In the genomic region with DNA sequence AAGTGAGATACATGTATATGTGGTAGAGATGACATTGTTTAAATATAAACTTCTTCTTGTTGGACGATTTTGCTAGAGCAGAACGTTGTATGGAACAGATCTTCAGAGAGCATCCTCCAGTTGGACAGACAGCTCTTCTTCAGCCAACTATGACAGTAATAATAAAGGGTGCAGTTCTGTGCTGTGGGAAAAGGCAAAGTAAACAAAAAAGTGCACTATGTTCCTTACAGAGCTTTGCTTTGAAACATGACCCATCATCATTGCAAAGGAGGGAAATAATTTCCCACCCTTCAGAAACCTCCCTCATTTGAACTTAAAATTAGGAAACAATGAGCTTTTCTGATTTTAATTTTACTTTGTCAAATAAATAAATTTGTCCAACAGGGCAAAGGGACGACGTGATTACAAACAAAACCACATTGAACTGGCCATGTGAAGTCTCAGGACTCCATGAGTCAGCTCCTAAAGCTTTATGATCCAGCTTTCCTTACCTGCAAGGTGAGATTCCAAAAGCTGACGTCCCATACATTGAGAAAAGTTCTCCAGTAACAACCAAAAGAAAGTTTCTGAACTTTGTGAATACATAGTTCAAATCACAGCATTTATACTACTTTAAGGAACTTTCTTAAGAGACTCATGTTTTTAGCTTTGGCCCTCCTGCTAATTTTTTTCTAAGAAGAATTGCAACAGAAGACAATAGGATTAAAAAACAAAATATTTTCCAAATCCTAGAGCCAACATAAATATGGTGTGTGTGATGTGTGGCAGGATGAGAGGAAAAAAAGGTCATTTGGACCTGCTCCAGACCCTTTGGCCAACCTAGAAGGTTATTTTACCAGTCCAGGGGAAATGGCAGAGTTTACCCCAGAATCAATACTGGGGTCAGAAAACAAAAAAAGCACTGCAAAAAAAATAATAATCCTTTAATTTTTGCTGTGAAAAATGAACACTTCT, we compare ENCODE assay signal across 12 cellular contexts.
DNase-seq lines count a peak whose midpoint lies in the region; ATAC-seq and TF ChIP-seq lines count a peak whose summit lies in the region.
"Had no signal": no experiment of that assay in that cellular context is flagged by ENCODE, and none has a peak within 500 bp of the region (broad histone marks: within the 10 kb centered on the region; RNA-seq: fewer than 3 reads in every experiment).

No MANE protein-coding gene starts in this region.

- peak in 1 of 2 experiments; percentile 12 for DNase-seq in SJSA1 (ENCODE audit: low read depth in 1 of 2, low spot score in 2 of 2)
- DNase-seq in esophagus squamous epithelium (lab: John Stamatoyannopoulos, UW): no peak
- peak; percentile 24 for DNase-seq in myocyte (ENCODE audit: low read depth)
- no peak for DNase-seq in omental fat pad (ENCODE audit: low spot score)
- DNase-seq in posterior vena cava (ENCODE audit: low spot score): no peak
- DNase-seq in globus pallidus (ENCODE audit: low spot score): no peak
- DNase-seq: activated effector memory CD4-positive, alpha-beta T cell treated with anti-CD3 and anti-CD28 coated beads, Interleukin-2, amount 50 U/mL, for 16 hours; NCI-H2029; RPMI8226; stimulated activated naive CD8-positive, alpha-beta T cell treated with anti-CD3 and anti-CD28 coated beads, Interleukin-15, Interleukin-2, amounts not matched to agents 100 U/mL and 50 U/mL, for 24 hours had no signal

- H3K4me1 ChIP-seq in ACC112 (ENCODE audit: control insufficient read depth, insufficient read depth, low read length, unreplicated experiment): peaks cover 30% of the 10 kb centered on the region
- H3K4me1 ChIP-seq in SJSA1 (replicated peaks): peaks cover 25% of the 10 kb centered on the region
- H3K4me1 ChIP-seq in esophagus squamous epithelium: peaks cover 14 to 54% (median 29%) of the 10 kb centered on the region in 3 donors

- no peaks in the 10 kb centered on the region for H3K36me3 ChIP-seq in ACC112 (ENCODE audit: insufficient read depth, low read length)
- H3K36me3 ChIP-seq in SJSA1: no peaks in the 10 kb centered on the region
- no peaks in the 10 kb centered on the region for H3K36me3 ChIP-seq in esophagus squamous epithelium

- H3K9me3 ChIP-seq in SJSA1 (replicated peaks) (no peaks in the 10 kb centered on the region), esophagus squamous epithelium (no peaks in the 10 kb centered on the region)

- no peak for TF ChIP-seq CTCF in esophagus squamous epithelium (IDR thresholded peaks at IDR 0.05)
- no peak for TF ChIP-seq CTCF in omental fat pad (IDR thresholded peaks at IDR 0.05)

- WGBS in esophagus squamous epithelium, 2 donors: 22 to 33% methylated on average over 5 of the region's 5 CpGs

- H3K27ac ChIP-seq in ACC112 (ENCODE audit: low read depth, low read length) (peak overlapping the region; percentile 97), SJSA1 (peak overlapping the region; percentile 64), esophagus squamous epithelium (peak overlapping the region; percentile 23 to 73 (median 64))

- no peaks in the 10 kb centered on the region for H3K79me2 ChIP-seq in ACC112 (ENCODE audit: control insufficient read depth, insufficient read depth, low read length, unreplicated experiment)

- ATAC-seq in HG03108 (IDR thresholded peaks at IDR 0.05; ENCODE audit: unreplicated experiment): no peak
- no peak for ATAC-seq in omental fat pad (ENCODE audit: low FRiP score)
- ATAC-seq: stimulated activated naive CD8-positive, alpha-beta T cell treated with anti-CD3 and anti-CD28 coated beads, Interleukin-15, Interleukin-2, amounts not matched to agents 100 U/mL and 50 U/mL, for 24 hours had no signal

- no peak for TF ChIP-seq POLR2A in esophagus squamous epithelium (IDR thresholded peaks at IDR 0.05)

- intact Hi-C loops in esophagus squamous epithelium (cut with DNase I): no loop called here
- intact Hi-C loops in posterior vena cava (cut with DNase I): loop anchor here in 1 of 2 donors (5.0 kb wide), 1 partner anchor 607 kb away; no protein-coding TSS in a partner anchor

- H3K4me3 ChIP-seq in ACC112 (ENCODE audit: low read depth, low read length): peak overlapping the region; percentile 8; the same call in 1 of the 2 replicates
- H3K4me3 ChIP-seq in SJSA1: no peak overlapping the region
- H3K4me3 ChIP-seq in esophagus squamous epithelium: no peak overlapping the region

- no peaks in the 10 kb centered on the region for H3K27me3 ChIP-seq in ACC112 (ENCODE audit: insufficient read depth, low read length)
- H3K27me3 ChIP-seq in SJSA1 (replicated peaks): no peaks in the 10 kb centered on the region; the same call in 1 of the 2 replicates
- H3K27me3 ChIP-seq in esophagus squamous epithelium: no peaks in the 10 kb centered on the region

- H2AFZ ChIP-seq in ACC112 (ENCODE audit: low read length, unreplicated experiment): no peak overlapping the region
